ENCODE assay signal across 8 cellular contexts in the genomic region with DNA sequence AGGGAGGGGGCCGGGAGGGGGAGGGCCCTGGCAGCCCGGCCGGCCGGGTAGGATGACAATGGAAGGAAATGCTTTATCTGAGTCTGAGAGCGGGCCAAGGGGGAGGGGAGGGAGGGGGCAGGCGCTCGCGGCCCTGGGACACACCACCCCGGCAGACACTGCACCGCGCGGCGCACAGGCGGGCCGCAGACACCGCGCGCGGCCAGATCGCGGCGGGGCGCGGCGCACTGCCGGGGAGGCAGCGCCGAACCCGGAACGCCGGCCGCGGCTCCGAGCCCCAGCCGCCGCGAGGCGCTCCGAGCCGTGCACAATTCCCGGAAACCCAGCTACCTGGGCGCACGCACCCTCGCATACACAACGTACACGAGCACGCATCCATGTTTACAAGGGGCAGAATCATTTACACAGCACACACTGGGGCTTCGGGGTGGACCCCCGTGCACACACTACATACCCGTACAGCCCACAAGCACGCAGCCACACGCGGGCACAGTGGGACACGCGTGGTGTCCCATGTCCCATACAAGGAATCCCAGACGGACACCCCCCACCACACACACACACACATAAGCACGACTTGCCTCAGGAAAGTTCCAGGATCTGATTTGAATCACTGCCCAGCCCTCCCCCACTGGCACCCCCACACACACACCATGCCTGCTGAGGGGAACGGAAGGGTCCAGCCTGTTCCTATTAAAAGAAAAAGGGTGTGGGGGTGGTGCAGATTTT. TPM values are rescaled to one million over a fixed set of nuclear protein-coding genes. Genes with fewer than 3 reads are reported as not detected.
DNase-seq lines count a peak whose midpoint lies in the region; ATAC-seq and TF ChIP-seq lines count a peak whose summit lies in the region.

Gene HDAC7, minus strand, starts transcription at position 2 of the 729 bp plus-strand sequence. CDS start 118 bp downstream, outside the sequence.

- H3K27ac ChIP-seq in SJCRH30, result peak within 1 kb of the TSS; percentile 95
- peak within 1 kb of the TSS; percentile 95 for H3K27ac ChIP-seq in neutrophil
- peak within 1 kb of the TSS; percentile 94 to 98 (median 98) for H3K27ac ChIP-seq in thyroid gland

- WGBS in thyroid gland, 2 donors, result 0% methylated on average over 7 to 27 of the region's 58 CpGs

- TF ChIP-seq POLR2A in thyroid gland (IDR thresholded peaks at IDR 0.05), result peak in 1 of 2 donors; percentile 81

- H3K36me3 ChIP-seq in SJCRH30 (no peaks in the 10 kb centered on the region), neutrophil (no peaks in the 10 kb centered on the region), thyroid gland (no peaks in the 10 kb centered on the region)

- DNase-seq in 8988T (peak; percentile 95), SJCRH30 (peak; percentile 91 to 92), germinal center (ENCODE audit: low spot score) (peak; percentile 86), thyroid gland (peak; percentile 85 to 89)
- DNase-seq in activated naive CD4-positive, alpha-beta T cell treated with anti-CD3 and anti-CD28 coated beads, Interleukin-2, amount 50 U/mL, for 16 hours, result peak; percentile 79

- ATAC-seq in GM18498 (IDR thresholded peaks at IDR 0.05; ENCODE audit: unreplicated experiment) (peak; percentile 50), HG03521 (IDR thresholded peaks at IDR 0.05; ENCODE audit: unreplicated experiment) (peak; percentile 37)

- H3K27me3 ChIP-seq in SJCRH30, result no peaks in the 10 kb centered on the region
- H3K27me3 ChIP-seq in neutrophil, result no peaks in the 10 kb centered on the region
- H3K27me3 ChIP-seq in thyroid gland, result no peaks in the 10 kb centered on the region

- TF ChIP-seq CTCF in neutrophil (IDR thresholded peaks at IDR 0.05) (no peak), thyroid gland (IDR thresholded peaks at IDR 0.05) (peak in 1 of 6 experiments; percentile 4)

- H3K9me3 ChIP-seq in SJCRH30 (replicated peaks) (no peaks in the 10 kb centered on the region), neutrophil (no peaks in the 10 kb centered on the region), thyroid gland (no peaks in the 10 kb centered on the region)

- H3K4me1 ChIP-seq in SJCRH30 (peaks cover 36% of the 10 kb centered on the region), neutrophil (ENCODE audit: control insufficient read depth in 1 of 2, insufficient read depth in 1 of 2, low read depth in 1 of 2, low read length in 1 of 2) (peaks cover 73 to 74% of the 10 kb centered on the region in 2 experiments), thyroid gland (peaks cover 64 to 82% of the 10 kb centered on the region in 2 donors)

- H3K4me3 ChIP-seq in SJCRH30, result peak within 1 kb of the TSS; percentile 81
- peak within 1 kb of the TSS; percentile 80 to 91 for H3K4me3 ChIP-seq in neutrophil (ENCODE audit: low read depth in 1 of 2, low read length in 1 of 2)
- H3K4me3 ChIP-seq in thyroid gland (replicated peaks in 1 of 3), result peak within 1 kb of the TSS; percentile 21 to 82 (median 46)

- intact Hi-C loops in thyroid gland (cut with DNase I), result no loop called here

RNA-seq across cellular contexts. Expression of gene HDAC7, which starts in this region (rescaled TPM):
- total RNA-seq in SJCRH30 (2014; rRNA removed; shearing (Covaris generic)), result 34.9 and 37.1 TPM in 2 replicates
- 10 to 100 TPM; 44.5 to 61.9 (median 52.6) TPM for total RNA-seq in thyroid gland

Comparison
In these comparisons a context has a peak if more than half of its experiments do, and no peak if none do; other contexts are left out.
1. Peak in every context shown above with its lines: DNase-seq, ATAC-seq, H3K4me3 ChIP-seq and H3K27ac ChIP-seq.